In the genomic region with DNA sequence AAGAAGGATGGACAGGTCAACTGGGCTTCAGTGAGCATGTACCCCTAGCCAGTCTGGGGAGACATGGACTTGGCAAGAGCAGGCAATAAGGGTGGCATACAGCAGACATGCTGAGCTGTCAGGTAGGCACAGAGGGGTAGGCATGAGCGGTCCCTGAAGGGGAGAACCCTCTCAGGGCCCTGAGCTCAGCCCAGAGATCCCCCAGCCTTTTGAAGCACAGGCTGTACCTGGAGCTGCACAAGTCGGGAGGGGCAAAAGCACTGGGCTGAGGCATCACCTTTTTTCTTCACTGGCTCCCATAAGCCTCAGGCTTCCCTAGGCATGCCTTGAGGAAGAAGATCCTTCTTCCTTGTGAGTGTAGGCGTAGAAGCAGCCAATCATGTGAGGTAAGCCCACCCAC, we compare ENCODE assay signal across 34 cellular contexts. TPM values are rescaled to one million over a fixed set of nuclear protein-coding genes. Genes with fewer than 3 reads are reported as not detected.
"Had no signal": no experiment of that assay in that cellular context is flagged by ENCODE, and none has a peak within 500 bp of the region (broad histone marks: within the 10 kb centered on the region; RNA-seq: fewer than 3 reads in every experiment).

No MANE protein-coding gene starts in this region.

- H3K4me1 ChIP-seq: adrenal gland, body of pancreas, breast epithelium had no signal

- H3K36me3 ChIP-seq: adrenal gland, brain microvascular endothelial cell, breast epithelium had no signal

- H3K4me3 ChIP-seq: adrenal gland, body of pancreas, breast epithelium had no signal

- FAIRE-seq: astrocyte, TTC549 had no signal

- DNase-seq: activated B cell treated with CpG ODN at 0.5 μM for 24 hours; activated CD4-positive, alpha-beta memory T cell treated with anti-CD3 and anti-CD28 coated beads for 36 hours; activated CD4-positive, alpha-beta T cell treated with anti-CD3 and anti-CD28 coated beads for 4 hours; activated CD4-positive, alpha-beta T cell treated with anti-CD3 and anti-CD28 coated beads, Interleukin-2, amount 10 ng/mL, durations not matched to agents 24 days and 14 days; activated CD4-positive, alpha-beta T cell treated with anti-CD3 and anti-CD28 coated beads, Interleukin-2, amount 50 U/mL, for 1 hour; activated CD4-positive, alpha-beta T cell treated with anti-CD3 and anti-CD28 coated beads, Interleukin-2, amount 50 U/mL, for 4 hours; activated CD4-positive, CD25-positive, alpha-beta regulatory T cell treated with anti-CD3 and anti-CD28 coated beads, Interleukin-2, amount 50 U/mL, for 72 hours; activated CD8-positive, alpha-beta memory T cell treated with anti-CD3 and anti-CD28 coated beads, Interleukin-2, amount 50 U/mL, for 4 hours; activated CD8-positive, alpha-beta T cell treated with anti-CD3 and anti-CD28 coated beads for 36 hours; activated effector memory CD4-positive, alpha-beta T cell treated with anti-CD3 and anti-CD28 coated beads, Interleukin-2, amount 50 U/mL, for 16 hours; activated gamma-delta T cell treated with Interleukin-2 at 50 U/mL for 16 hours; activated naive CD4-positive, alpha-beta T cell; activated naive CD4-positive, alpha-beta T cell treated with anti-CD3 and anti-CD28 coated beads for 36 hours; activated naive CD4-positive, alpha-beta T cell treated with anti-CD3 and anti-CD28 coated beads, Interleukin-2, amount 50 U/mL, for 16 hours; activated naive CD8-positive, alpha-beta T cell treated with anti-CD3 and anti-CD28 coated beads for 36 hours; activated T-cell treated with anti-CD3 and anti-CD28 coated beads for 4 hours; activated T-cell treated with anti-CD3 and anti-CD28 coated beads, Interleukin-2, amount 50 U/mL, for 1 hour; activated T-cell treated with anti-CD3 and anti-CD28 coated beads, Interleukin-2, amount 50 U/mL, for 4 hours; activated T-cell treated with anti-CD3 and anti-CD28 coated beads, Interleukin-2, amount 50 U/mL, for 72 hours; amniotic stem cell; body of pancreas; brain microvascular endothelial cell; central memory CD4-positive, alpha-beta T cell; T-helper 1 cell; T-helper 2 cell; T-helper 9 cell had no signal

- H3K27me3 ChIP-seq: adrenal gland, body of pancreas, brain microvascular endothelial cell, breast epithelium had no signal

- H3K27ac ChIP-seq: adrenal gland, body of pancreas, brain microvascular endothelial cell, breast epithelium, VCaP had no signal

- ATAC-seq: activated CD8-positive, alpha-beta T cell treated with anti-CD3 and anti-CD28 coated beads for 36 hours; activated naive CD4-positive, alpha-beta T cell treated with anti-CD3 and anti-CD28 coated beads, Interleukin-2, amount 50 U/mL, for 72 hours; activated T-cell treated with anti-CD3 and anti-CD28 coated beads, Interleukin-2, amount 50 U/mL, for 4 hours; activated T-cell treated with anti-CD3 and anti-CD28 coated beads, Interleukin-2, amount 50 U/mL, for 72 hours; activated T-helper 17 cell treated with anti-CD3 and anti-CD28 coated beads, Interleukin-2, amount 50 U/mL, for 72 hours; body of pancreas had no signal

RNA-seq across cellular contexts. Expression of a gene that starts 42.3 kb away (rescaled TPM):
- total RNA-seq: activated CD4-positive, alpha-beta T cell treated with anti-CD3 and anti-CD28 coated beads, Interleukin-2, amount 10 ng/mL, durations not matched to agents 24 days and 14 days; activated CD8-positive, alpha-beta T cell treated with anti-CD3 and anti-CD28 coated beads for 36 hours; activated T-helper 1 cell treated with anti-CD3 and anti-CD28 coated beads, Interleukin-12 subunit alpha, Interleukin-12 subunit beta, Interleukin-2, Interleukin-4 antibody, amounts not matched to agents 30 ng/mL and 10 ng/mL and 1 ng/mL, durations not matched to agents 14 hours and 24 hours and 36 hours; astrocyte had no signal
